Comparison of ENCODE assay signal across 20 cellular contexts in the genomic region with DNA sequence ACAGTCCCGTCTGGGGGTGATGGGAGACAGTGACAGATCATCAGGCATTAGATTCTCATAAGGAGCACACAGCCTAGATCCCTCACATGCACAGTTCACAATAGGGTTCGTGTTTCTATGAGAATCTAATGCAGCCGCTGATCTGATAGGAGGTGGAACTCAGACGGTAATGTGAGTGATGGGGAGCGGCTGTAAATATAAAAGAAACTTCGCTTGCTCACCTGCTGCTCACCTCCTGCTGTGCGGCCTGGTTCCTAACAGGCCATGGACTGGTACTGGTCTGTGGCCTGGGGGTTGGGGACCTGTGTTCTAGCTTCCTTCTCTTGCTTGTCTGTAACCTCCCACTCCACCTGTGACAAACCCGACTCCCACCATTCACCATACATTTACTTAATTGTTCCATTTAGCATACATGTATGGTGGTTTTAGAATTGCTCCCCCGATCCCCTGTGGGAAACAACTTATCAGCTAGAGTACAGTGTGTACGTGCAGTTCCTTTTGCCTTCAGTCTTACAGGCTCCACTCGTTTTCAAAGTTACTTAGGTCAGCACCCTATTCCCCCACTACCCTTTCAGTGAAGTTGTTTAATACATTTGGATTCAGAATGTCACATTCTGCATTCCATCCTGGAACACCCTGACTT. TPM values are rescaled to one million over a fixed set of nuclear protein-coding genes. Genes with fewer than 3 reads are reported as not detected.
DNase-seq lines count a peak whose midpoint lies in the region; ATAC-seq and TF ChIP-seq lines count a peak whose summit lies in the region.
"Had no signal": no experiment of that assay in that cellular context is flagged by ENCODE, and none has a peak within 500 bp of the region (broad histone marks: within the 10 kb centered on the region; RNA-seq: fewer than 3 reads in every experiment).

No MANE protein-coding gene starts in this region.

- H3K4me2 ChIP-seq in PC-9 = no peak overlapping the region

- no TSS peak for BruUV-seq in PC-9 (replicated peaks; lab: Mats Ljungman, UMichigan)

- WGBS in esophagus squamous epithelium, 2 donors = 87 to 90% methylated on average over 10 to 11 of the region's 11 CpGs
- WGBS in sigmoid colon, 2 donors = 93 to 94% methylated on average over 11 of the region's 11 CpGs

- H3K36me3 ChIP-seq in PC-9 (ENCODE audit: low read depth) = no peaks in the 10 kb centered on the region
- H3K36me3 ChIP-seq in esophagus squamous epithelium = peaks cover 0 to 25% (median 0%) of the 10 kb centered on the region in 3 donors
- H3K36me3 ChIP-seq in sigmoid colon = peaks cover 0 to 14% (median 0%) of the 10 kb centered on the region in 4 donors

- H3K27me3 ChIP-seq in AG04450 (ENCODE audit: control insufficient read depth, insufficient read depth, low read length) (no peaks in the 10 kb centered on the region), PC-9 (ENCODE audit: insufficient read depth, low read depth) (no peaks in the 10 kb centered on the region), esophagus squamous epithelium (no peaks in the 10 kb centered on the region), sigmoid colon (no peaks in the 10 kb centered on the region)
- H3K27me3 ChIP-seq: body of pancreas had no signal

- H2AFZ ChIP-seq in PC-9 = no peak overlapping the region

- no peak for DNase-seq in AG04450 (ENCODE audit: low read depth, low spot score)
- no peak for DNase-seq in PC-9
- DNase-seq in esophagus squamous epithelium (lab: John Stamatoyannopoulos, UW) = no peak
- DNase-seq in sigmoid colon = no peak
- DNase-seq in dedifferentiated amniotic fluid mesenchymal stem cell (ENCODE audit: extremely low spot score) = no peak
- no peak for DNase-seq in foreskin melanocyte
- no peak for DNase-seq in mesenteric fat pad (ENCODE audit: low spot score)
- DNase-seq: activated effector memory CD4-positive, alpha-beta T cell treated with Interleukin-2 at 50 U/mL for 16 hours; body of pancreas; effector CD4-positive, alpha-beta T cell; MM.1S; NCI-H2029; NCI-H526; stimulated activated naive CD8-positive, alpha-beta T cell treated with anti-CD3 and anti-CD28 coated beads, Interleukin-15, Interleukin-2, amounts not matched to agents 100 U/mL and 50 U/mL, for 24 hours had no signal

- TF ChIP-seq EP300 in sigmoid colon (IDR thresholded peaks at IDR 0.05) = no peak

- H3K9me2 ChIP-seq in PC-9 (ENCODE audit: insufficient read depth) = no peaks in the 10 kb centered on the region

- H3K9me3 ChIP-seq in AG04450 (ENCODE audit: control insufficient read depth, insufficient read depth, low read length) (peaks cover 2% of the 10 kb centered on the region; the same call in 1 of the 2 replicates), PC-9 (ENCODE audit: insufficient read depth, low read depth) (no peaks in the 10 kb centered on the region), esophagus squamous epithelium (no peaks in the 10 kb centered on the region), sigmoid colon (no peaks in the 10 kb centered on the region)
- H3K9me3 ChIP-seq: body of pancreas had no signal

- H3K27ac ChIP-seq in AG04450 (ENCODE audit: low read depth, low read length) (peak overlapping the region; percentile 69), PC-9 (peak overlapping the region; percentile 64), esophagus squamous epithelium (peak overlapping the region; percentile 62 to 90 (median 86)), sigmoid colon (peak overlapping the region; percentile 74 to 98 (median 89))

- peaks cover 10% of the 10 kb centered on the region for H4K20me1 ChIP-seq in PC-9 (ENCODE audit: insufficient read depth)

- CTCF ChIA-PET in AG04450 (lab: Charles Lee) (interaction anchor here (1.5 kb wide), 1 partner anchor 11 kb away, joined by 4 read pairs; no protein-coding TSS in a partner anchor), PC-9 (lab: Charles Lee) (no interaction called here)

- peaks cover 72% of the 10 kb centered on the region for H3K79me2 ChIP-seq in PC-9 (ENCODE audit: low read depth)

- H3F3A ChIP-seq in PC-9 (ENCODE audit: insufficient read depth, low read depth) = peaks cover 29% of the 10 kb centered on the region

- POLR2A ChIA-PET in AG04450 (lab: Yijun Ruan, JAX) = no interaction called here
- POLR2A ChIA-PET in PC-9 (lab: Charles Lee; ENCODE audit: unreplicated experiment) = no interaction called here

- TF ChIP-seq CTCF in AG04450 (IDR thresholded peaks at IDR 0.05; ENCODE audit: low read depth, low read length) (no peak), PC-9 (conservative IDR thresholded peaks at IDR 0.05) (no peak), esophagus squamous epithelium (IDR thresholded peaks at IDR 0.05) (no peak), sigmoid colon (IDR thresholded peaks at IDR 0.05) (no peak)

- ATAC-seq in GM18870 (IDR thresholded peaks at IDR 0.05; ENCODE audit: unreplicated experiment) = no peak
- ATAC-seq: body of pancreas; Panc1; stimulated activated naive CD8-positive, alpha-beta T cell treated with anti-CD3 and anti-CD28 coated beads, Interleukin-15, Interleukin-2, amounts not matched to agents 100 U/mL and 50 U/mL, for 24 hours had no signal

- TF ChIP-seq POLR2A in esophagus squamous epithelium (IDR thresholded peaks at IDR 0.05) = no peak
- no peak for TF ChIP-seq POLR2A in sigmoid colon (IDR thresholded peaks at IDR 0.05)

- H3K4me3 ChIP-seq in AG04450 (ENCODE audit: low read depth, low read length) (no peak overlapping the region), PC-9 (no peak overlapping the region), esophagus squamous epithelium (no peak overlapping the region), sigmoid colon (no peak overlapping the region)
- H3K4me3 ChIP-seq: body of pancreas, lung had no signal

- H3K4me1 ChIP-seq in PC-9 (replicated peaks; ENCODE audit: insufficient read depth) (peaks cover 33% of the 10 kb centered on the region), esophagus squamous epithelium (peaks cover 43 to 91% (median 54%) of the 10 kb centered on the region in 3 donors), sigmoid colon (peaks cover 0 to 71% (median 60%) of the 10 kb centered on the region in 4 donors)

- intact Hi-C loops in PC-9 (cut with micrococcal nuclease; ENCODE audit: unreplicated experiment) = no loop called here
- intact Hi-C loops in esophagus squamous epithelium (cut with DNase I) = no loop called here
- intact Hi-C loops in sigmoid colon (cut with DNase I) = no loop called here

RNA-seq across cellular contexts. Expression of gene MANBAL, which starts 4.0 kb away (rescaled TPM):
- polyA plus RNA-seq in AG04450 (2011; rRNA removed) (71.6 and 78.6 TPM in 2 replicates), sigmoid colon (10 to 100 TPM; 34.2 to 57.1 (median 42.0) TPM)
- 31.8 and 35.3 TPM in 2 replicates for polyA minus RNA-seq in AG04450 (2011; rRNA and poly(A)+ RNA removed)
- total RNA-seq in PC-9 (2021) (44.6 and 65.7 TPM in 2 replicates), esophagus squamous epithelium (10 to 100 TPM; 19.6 to 30.9 (median 27.3) TPM), sigmoid colon (10 to 100 TPM; 30.4 to 68.5 (median 58.2) TPM), mesenteric fat pad (43.6 TPM)

RNA-seq across cellular contexts. Expression of gene GHRH, which starts 31.8 kb away (rescaled TPM):
- polyA plus RNA-seq in AG04450 (2011; rRNA removed) (not detected in 2 replicates), sigmoid colon (not detected)
- polyA minus RNA-seq in AG04450 (2011; rRNA and poly(A)+ RNA removed) = not detected in 2 replicates
- total RNA-seq in PC-9 (2021) (not detected in 2 replicates), esophagus squamous epithelium (not detected), sigmoid colon (not detected), mesenteric fat pad (not detected)
- total RNA-seq: body of pancreas, fibroblast of villous mesenchyme, G401, lung, omental fat pad had no signal
- polyA plus RNA-seq: lung had no signal

RNA-seq across cellular contexts. Expression of gene SRC, which starts 52.5 kb away (rescaled TPM):
- polyA plus RNA-seq in AG04450 (2011; rRNA removed) (13.9 and 19.1 TPM in 2 replicates), sigmoid colon (10 to 100 TPM; 64.3 to 91.8 (median 79.1) TPM)
- 21.9 and 28.6 TPM in 2 replicates for polyA minus RNA-seq in AG04450 (2011; rRNA and poly(A)+ RNA removed)
- total RNA-seq in PC-9 (2021) (56.8 and 58.4 TPM in 2 replicates), esophagus squamous epithelium (10 to 100 TPM; 32.4 to 46.5 (median 39.0) TPM), sigmoid colon (10 to 100 TPM; 28.1 to 52.3 (median 40.0) TPM), mesenteric fat pad (23.9 TPM)
